27 cellular contexts compared by ENCODE assay signal in the genomic region with DNA sequence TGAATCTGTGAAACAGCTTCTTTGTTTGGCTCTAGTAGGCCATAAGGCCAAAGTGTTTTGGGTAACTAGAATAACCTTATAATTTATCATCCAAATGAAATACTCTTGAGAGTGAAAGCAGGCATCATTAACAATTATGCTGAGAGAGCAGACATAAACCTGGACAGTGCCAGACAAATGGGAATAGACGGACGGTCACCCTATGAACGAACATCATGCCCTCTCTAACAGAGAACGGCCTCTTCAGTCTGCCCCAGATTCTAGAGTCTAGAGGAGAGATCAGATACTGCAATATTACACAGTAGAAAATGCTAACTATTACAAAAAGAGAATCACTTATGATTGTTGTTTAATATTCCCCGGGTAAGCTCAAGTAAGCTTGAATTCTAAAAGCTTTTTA.
"Had no signal": no experiment of that assay in that cellular context is flagged by ENCODE, and none has a peak within 500 bp of the region (broad histone marks: within the 10 kb centered on the region; RNA-seq: fewer than 3 reads in every experiment).

No MANE protein-coding gene starts in this region.

- H3K27ac Mint-ChIP-seq: natural killer cell; stimulated activated naive B cell treated with anti-CD40 and anti-IgM and Interleukin-4, amounts not matched to agents 10 μg/mL and 1 μg/mL and 100 μg/mL, for 72 hours; type B pancreatic cell had no signal

- H3K27ac ChIP-seq: heart right ventricle, hepatocyte, lower lobe of right lung, pancreas, prostate gland, skin epidermis, suprapubic skin, thoracic aorta, tibial artery, uterus had no signal

- H3K9me3 Mint-ChIP-seq: type B pancreatic cell had no signal

- DNase-seq: heart right ventricle; islet precursor cell; lower lobe of right lung; mammary epithelial cell; mesenchymal stem cell; naive B cell; natural killer cell; pancreas; posterior cingulate gyrus; retina; right cardiac atrium; stimulated activated CD4-positive, alpha-beta T cell treated with anti-CD3 and anti-CD28 coated beads, Interleukin-12 subunit alpha, Interleukin-12 subunit beta, amount 100 ng/mL, for 4 hours; stimulated activated CD4-positive, alpha-beta T cell treated with anti-CD3 and anti-CD28 coated beads, Interleukin-15, amount 100 ng/mL, for 24 hours; stimulated activated CD4-positive, alpha-beta T cell treated with anti-CD3 and anti-CD28 coated beads, Interleukin-2, amount 100 ng/mL, for 24 hours; stimulated activated CD4-positive, alpha-beta T cell treated with anti-CD3 and anti-CD28 coated beads, Interleukin-4, amount 100 ng/mL, for 1 hour; stimulated activated naive B cell treated with anti-CD40 and anti-IgM and Interleukin-4, amounts not matched to agents 10 μg/mL and 1 μg/mL and 100 μg/mL, for 72 hours; stimulated activated naive CD8-positive, alpha-beta T cell treated with anti-CD3 and anti-CD28 coated beads, Interleukin-15, Interleukin-2, amounts not matched to agents 100 U/mL and 50 U/mL, for 24 hours; tibial artery; uterus had no signal

- H3K4me1 ChIP-seq: lower lobe of right lung, prostate gland, suprapubic skin, uterus had no signal

- ATAC-seq: heart right ventricle; left lobe of liver; lower lobe of right lung; natural killer cell; pancreas; right cardiac atrium; sciatic nerve; stimulated activated naive B cell treated with anti-CD40 and anti-IgM and Interleukin-4, amounts not matched to agents 10 μg/mL and 1 μg/mL and 100 μg/mL, for 72 hours; stimulated activated naive CD8-positive, alpha-beta T cell treated with anti-CD3 and anti-CD28 coated beads, Interleukin-15, Interleukin-2, amounts not matched to agents 100 U/mL and 50 U/mL, for 24 hours had no signal

- H3K27me3 ChIP-seq: heart right ventricle, hepatocyte, pancreas, suprapubic skin, tibial artery, uterus had no signal

- H3K36me3 ChIP-seq: heart right ventricle, lower lobe of right lung, pancreas, prostate gland, suprapubic skin, thoracic aorta, tibial artery, uterus had no signal

- H3K27me3 Mint-ChIP-seq: type B pancreatic cell had no signal

- H3K4me3 Mint-ChIP-seq: naive B cell; natural killer cell; stimulated activated naive B cell treated with anti-CD40 and anti-IgM and Interleukin-4, amounts not matched to agents 10 μg/mL and 1 μg/mL and 100 μg/mL, for 72 hours; type B pancreatic cell had no signal

- H3K4me3 ChIP-seq: heart right ventricle, hepatocyte, lower lobe of right lung, pancreas, prostate gland, skin epidermis, suprapubic skin, thoracic aorta, tibial artery, uterus had no signal

- H3K36me3 Mint-ChIP-seq: naive B cell; natural killer cell; stimulated activated naive B cell treated with anti-CD40 and anti-IgM and Interleukin-4, amounts not matched to agents 10 μg/mL and 1 μg/mL and 100 μg/mL, for 72 hours; type B pancreatic cell had no signal

- H3K9me3 ChIP-seq: heart right ventricle, lower lobe of right lung, pancreas, prostate gland, suprapubic skin, thoracic aorta, tibial artery, uterus had no signal

- H3K4me1 Mint-ChIP-seq: naive B cell; natural killer cell; stimulated activated naive B cell treated with anti-CD40 and anti-IgM and Interleukin-4, amounts not matched to agents 10 μg/mL and 1 μg/mL and 100 μg/mL, for 72 hours had no signal
